1 cellular context compared by ENCODE assay signal in the genomic region with DNA sequence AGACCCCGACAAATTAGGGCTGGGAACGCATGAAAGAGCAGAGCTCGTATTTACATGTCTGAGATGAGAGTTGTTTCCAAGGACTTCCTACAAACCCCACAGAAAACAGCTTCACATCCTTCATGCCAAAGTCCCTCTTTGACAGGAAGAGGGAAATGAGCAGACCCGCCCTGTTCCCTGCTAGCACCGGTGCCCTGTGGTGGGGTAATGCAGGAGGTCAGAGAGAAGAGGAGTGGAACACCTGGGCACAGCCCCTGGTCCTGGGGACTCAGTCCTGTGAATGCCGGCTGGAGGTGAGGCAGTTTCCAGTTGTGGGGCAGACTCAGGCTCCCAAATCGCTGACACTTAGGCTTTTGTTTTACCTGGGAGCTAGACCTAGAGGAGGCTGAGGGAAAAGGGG.
TF ChIP-seq lines count a peak whose summit lies in the region.

No MANE protein-coding gene starts in this region.

TF ChIP-seq in HepG2, 621 proteins besides CTCF, POLR2A, EP300 and RAD21 (continued from another document):
- TF ChIP-seq, protein P1, sequence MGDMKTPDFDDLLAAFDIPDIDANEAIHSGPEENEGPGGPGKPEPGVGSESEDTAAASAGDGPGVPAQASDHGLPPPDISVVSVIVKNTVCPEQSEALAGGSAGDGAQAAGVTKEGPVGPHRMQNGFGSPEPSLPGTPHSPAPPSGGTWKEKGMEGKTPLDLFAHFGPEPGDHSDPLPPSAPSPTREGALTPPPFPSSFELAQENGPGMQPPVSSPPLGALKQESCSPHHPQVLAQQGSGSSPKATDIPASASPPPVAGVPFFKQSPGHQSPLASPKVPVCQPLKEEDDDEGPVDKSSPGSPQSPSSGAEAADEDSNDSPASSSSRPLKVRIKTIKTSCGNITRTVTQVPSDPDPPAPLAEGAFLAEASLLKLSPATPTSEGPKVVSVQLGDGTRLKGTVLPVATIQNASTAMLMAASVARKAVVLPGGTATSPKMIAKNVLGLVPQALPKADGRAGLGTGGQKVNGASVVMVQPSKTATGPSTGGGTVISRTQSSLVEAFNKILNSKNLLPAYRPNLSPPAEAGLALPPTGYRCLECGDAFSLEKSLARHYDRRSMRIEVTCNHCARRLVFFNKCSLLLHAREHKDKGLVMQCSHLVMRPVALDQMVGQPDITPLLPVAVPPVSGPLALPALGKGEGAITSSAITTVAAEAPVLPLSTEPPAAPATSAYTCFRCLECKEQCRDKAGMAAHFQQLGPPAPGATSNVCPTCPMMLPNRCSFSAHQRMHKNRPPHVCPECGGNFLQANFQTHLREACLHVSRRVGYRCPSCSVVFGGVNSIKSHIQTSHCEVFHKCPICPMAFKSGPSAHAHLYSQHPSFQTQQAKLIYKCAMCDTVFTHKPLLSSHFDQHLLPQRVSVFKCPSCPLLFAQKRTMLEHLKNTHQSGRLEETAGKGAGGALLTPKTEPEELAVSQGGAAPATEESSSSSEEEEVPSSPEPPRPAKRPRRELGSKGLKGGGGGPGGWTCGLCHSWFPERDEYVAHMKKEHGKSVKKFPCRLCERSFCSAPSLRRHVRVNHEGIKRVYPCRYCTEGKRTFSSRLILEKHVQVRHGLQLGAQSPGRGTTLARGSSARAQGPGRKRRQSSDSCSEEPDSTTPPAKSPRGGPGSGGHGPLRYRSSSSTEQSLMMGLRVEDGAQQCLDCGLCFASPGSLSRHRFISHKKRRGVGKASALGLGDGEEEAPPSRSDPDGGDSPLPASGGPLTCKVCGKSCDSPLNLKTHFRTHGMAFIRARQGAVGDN (CRISPR knock-in tag; IDR thresholded peaks at IDR 0.05) = peak; percentile 24; the same call in 1 of the 2 replicates
- TF ChIP-seq HOXD1 (CRISPR knock-in tag; IDR thresholded peaks at IDR 0.05) = no peak
TF ChIP-seq in HepG2: peak in this region for 3.
